ENCODE assay signal across 1 cellular context in the genomic region with DNA sequence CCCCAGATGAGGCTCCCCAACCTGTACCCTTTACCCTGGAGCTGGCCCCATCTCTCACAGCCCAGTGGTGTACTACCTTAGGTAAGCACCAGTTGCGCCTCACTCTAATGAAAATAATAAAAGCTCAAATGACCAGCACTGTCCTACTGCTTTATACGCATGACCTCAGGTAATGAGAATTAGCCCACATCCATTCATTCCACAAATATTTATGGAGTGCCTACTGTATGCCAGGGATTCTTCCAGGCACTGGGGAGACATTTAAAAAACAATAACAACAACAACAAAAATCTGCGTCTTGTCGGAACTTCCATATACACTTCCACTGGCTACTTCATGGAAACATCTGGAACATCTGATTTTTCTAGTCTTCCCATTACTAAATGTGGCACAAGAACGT.
TF ChIP-seq lines count a peak whose summit lies in the region.

No MANE protein-coding gene starts in this region.

TF ChIP-seq in neural cell, 6 proteins besides CTCF, POLR2A, EP300 and RAD21:
- no peak for TF ChIP-seq EZH2 (IDR thresholded peaks at IDR 0.05; ENCODE audit: borderline replicate concordance, insufficient read depth, low read length, poor library complexity, severe bottlenecking)
- no peak for TF ChIP-seq TAF1 (IDR thresholded peaks at IDR 0.05; ENCODE audit: low read depth)
- TF ChIP-seq, protein P1, sequence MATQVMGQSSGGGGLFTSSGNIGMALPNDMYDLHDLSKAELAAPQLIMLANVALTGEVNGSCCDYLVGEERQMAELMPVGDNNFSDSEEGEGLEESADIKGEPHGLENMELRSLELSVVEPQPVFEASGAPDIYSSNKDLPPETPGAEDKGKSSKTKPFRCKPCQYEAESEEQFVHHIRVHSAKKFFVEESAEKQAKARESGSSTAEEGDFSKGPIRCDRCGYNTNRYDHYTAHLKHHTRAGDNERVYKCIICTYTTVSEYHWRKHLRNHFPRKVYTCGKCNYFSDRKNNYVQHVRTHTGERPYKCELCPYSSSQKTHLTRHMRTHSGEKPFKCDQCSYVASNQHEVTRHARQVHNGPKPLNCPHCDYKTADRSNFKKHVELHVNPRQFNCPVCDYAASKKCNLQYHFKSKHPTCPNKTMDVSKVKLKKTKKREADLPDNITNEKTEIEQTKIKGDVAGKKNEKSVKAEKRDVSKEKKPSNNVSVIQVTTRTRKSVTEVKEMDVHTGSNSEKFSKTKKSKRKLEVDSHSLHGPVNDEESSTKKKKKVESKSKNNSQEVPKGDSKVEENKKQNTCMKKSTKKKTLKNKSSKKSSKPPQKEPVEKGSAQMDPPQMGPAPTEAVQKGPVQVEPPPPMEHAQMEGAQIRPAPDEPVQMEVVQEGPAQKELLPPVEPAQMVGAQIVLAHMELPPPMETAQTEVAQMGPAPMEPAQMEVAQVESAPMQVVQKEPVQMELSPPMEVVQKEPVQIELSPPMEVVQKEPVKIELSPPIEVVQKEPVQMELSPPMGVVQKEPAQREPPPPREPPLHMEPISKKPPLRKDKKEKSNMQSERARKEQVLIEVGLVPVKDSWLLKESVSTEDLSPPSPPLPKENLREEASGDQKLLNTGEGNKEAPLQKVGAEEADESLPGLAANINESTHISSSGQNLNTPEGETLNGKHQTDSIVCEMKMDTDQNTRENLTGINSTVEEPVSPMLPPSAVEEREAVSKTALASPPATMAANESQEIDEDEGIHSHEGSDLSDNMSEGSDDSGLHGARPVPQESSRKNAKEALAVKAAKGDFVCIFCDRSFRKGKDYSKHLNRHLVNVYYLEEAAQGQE (IDR thresholded peaks at IDR 0.05; ENCODE audit: borderline replicate concordance), result no peak
- no peak for TF ChIP-seq MXI1 (conservative IDR thresholded peaks at IDR 0.05; ENCODE audit: poor library complexity, severe bottlenecking)
- TF ChIP-seq SMC3 (conservative IDR thresholded peaks at IDR 0.05; ENCODE audit: poor library complexity), result no peak
- TF ChIP-seq POLR2AphosphoS5 (IDR thresholded peaks at IDR 0.05), result no peak
TF ChIP-seq in neural cell: peak in this region for 0.
